In genomic region chr3:9196009-9196408, GRCh38 we compare ENCODE assay signal across 1 cellular context.
TF ChIP-seq lines count a peak whose summit lies in the region.

No MANE protein-coding gene starts in this region.

TF ChIP-seq in GM23338, 12 proteins besides CTCF, POLR2A, EP300 and RAD21 (continued from another document):
- TF ChIP-seq, protein P1, sequence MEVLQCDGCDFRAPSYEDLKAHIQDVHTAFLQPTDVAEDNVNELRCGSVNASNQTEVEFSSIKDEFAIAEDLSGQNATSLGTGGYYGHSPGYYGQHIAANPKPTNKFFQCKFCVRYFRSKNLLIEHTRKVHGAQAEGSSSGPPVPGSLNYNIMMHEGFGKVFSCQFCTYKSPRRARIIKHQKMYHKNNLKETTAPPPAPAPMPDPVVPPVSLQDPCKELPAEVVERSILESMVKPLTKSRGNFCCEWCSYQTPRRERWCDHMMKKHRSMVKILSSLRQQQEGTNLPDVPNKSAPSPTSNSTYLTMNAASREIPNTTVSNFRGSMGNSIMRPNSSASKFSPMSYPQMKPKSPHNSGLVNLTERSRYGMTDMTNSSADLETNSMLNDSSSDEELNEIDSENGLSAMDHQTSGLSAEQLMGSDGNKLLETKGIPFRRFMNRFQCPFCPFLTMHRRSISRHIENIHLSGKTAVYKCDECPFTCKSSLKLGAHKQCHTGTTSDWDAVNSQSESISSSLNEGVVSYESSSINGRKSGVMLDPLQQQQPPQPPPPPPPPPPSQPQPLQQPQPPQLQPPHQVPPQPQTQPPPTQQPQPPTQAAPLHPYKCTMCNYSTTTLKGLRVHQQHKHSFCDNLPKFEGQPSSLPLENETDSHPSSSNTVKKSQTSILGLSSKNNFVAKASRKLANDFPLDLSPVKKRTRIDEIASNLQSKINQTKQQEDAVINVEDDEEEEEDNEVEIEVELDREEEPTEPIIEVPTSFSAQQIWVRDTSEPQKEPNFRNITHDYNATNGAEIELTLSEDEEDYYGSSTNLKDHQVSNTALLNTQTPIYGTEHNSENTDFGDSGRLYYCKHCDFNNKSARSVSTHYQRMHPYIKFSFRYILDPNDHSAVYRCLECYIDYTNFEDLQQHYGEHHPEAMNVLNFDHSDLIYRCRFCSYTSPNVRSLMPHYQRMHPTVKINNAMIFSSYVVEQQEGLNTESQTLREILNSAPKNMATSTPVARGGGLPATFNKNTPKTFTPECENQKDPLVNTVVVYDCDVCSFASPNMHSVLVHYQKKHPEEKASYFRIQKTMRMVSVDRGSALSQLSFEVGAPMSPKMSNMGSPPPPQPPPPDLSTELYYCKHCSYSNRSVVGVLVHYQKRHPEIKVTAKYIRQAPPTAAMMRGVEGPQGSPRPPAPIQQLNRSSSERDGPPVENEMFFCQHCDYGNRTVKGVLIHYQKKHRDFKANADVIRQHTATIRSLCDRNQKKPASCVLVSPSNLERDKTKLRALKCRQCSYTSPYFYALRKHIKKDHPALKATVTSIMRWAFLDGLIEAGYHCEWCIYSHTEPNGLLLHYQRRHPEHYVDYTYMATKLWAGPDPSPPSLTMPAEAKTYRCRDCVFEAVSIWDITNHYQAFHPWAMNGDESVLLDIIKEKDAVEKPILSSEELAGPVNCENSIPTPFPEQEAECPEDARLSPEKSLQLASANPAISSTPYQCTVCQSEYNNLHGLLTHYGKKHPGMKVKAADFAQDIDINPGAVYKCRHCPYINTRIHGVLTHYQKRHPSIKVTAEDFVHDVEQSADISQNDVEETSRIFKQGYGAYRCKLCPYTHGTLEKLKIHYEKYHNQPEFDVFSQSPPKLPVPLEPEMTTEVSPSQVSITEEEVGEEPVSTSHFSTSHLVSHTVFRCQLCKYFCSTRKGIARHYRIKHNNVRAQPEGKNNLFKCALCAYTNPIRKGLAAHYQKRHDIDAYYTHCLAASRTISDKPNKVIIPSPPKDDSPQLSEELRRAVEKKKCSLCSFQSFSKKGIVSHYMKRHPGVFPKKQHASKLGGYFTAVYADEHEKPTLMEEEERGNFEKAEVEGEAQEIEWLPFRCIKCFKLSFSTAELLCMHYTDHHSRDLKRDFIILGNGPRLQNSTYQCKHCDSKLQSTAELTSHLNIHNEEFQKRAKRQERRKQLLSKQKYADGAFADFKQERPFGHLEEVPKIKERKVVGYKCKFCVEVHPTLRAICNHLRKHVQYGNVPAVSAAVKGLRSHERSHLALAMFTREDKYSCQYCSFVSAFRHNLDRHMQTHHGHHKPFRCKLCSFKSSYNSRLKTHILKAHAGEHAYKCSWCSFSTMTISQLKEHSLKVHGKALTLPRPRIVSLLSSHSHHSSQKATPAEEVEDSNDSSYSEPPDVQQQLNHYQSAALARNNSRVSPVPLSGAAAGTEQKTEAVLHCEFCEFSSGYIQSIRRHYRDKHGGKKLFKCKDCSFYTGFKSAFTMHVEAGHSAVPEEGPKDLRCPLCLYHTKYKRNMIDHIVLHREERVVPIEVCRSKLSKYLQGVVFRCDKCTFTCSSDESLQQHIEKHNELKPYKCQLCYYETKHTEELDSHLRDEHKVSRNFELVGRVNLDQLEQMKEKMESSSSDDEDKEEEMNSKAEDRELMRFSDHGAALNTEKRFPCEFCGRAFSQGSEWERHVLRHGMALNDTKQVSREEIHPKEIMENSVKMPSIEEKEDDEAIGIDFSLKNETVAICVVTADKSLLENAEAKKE (CRISPR knock-in tag; IDR thresholded peaks at IDR 0.05) = no peak
- TF ChIP-seq ZNF331 (CRISPR knock-in tag; IDR thresholded peaks at IDR 0.05; ENCODE audit: low read depth) = no peak
- TF ChIP-seq EZH2 (IDR thresholded peaks at IDR 0.05; ENCODE audit: low read depth, unreplicated experiment) = no peak
- no peak for TF ChIP-seq EZH2phosphoT487 (IDR thresholded peaks at IDR 0.05; ENCODE audit: unreplicated experiment)
